10 cellular contexts compared by ENCODE assay signal in genomic region chr22:19874307-19875060, GRCh38. TPM values are rescaled to one million over a fixed set of nuclear protein-coding genes. Genes with fewer than 3 reads are reported as not detected.
DNase-seq lines count a peak whose midpoint lies in the region; ATAC-seq, FAIRE-seq and TF ChIP-seq lines count a peak whose summit lies in the region.
"Had no signal": no experiment of that assay in that cellular context is flagged by ENCODE, and none has a peak within 500 bp of the region (broad histone marks: within the 10 kb centered on the region; RNA-seq: fewer than 3 reads in every experiment).

No MANE protein-coding gene starts in this region.

- peak overlapping the region; percentile 56 for H3K27ac Mint-ChIP-seq in activated T-helper 17 cell treated with anti-CD3 and anti-CD28 coated beads, Interleukin-2, amount 50 U/mL, for 72 hours

- H3K9me3 Mint-ChIP-seq in activated T-helper 17 cell treated with anti-CD3 and anti-CD28 coated beads, Interleukin-2, amount 50 U/mL, for 72 hours: no peaks in the 10 kb centered on the region

- intact Hi-C loops in kidney (cut with DNase I): no loop called here

- H3K4me1 ChIP-seq in kidney (ENCODE audit: control insufficient read depth in 1 of 2, insufficient read depth in 1 of 2, low read depth in 1 of 2, low read length in 2 of 2): no peaks in the 10 kb centered on the region

- peak; percentile 26 for DNase-seq in stimulated activated CD4-positive, alpha-beta T cell treated with anti-CD3 and anti-CD28 coated beads, Interleukin-1b, Interleukin-23, amount 100 ng/mL, for 48 hours
- no peak for DNase-seq in stimulated activated CD4-positive, alpha-beta T cell treated with anti-CD3 and anti-CD28 coated beads, Interleukin-2, amount 100 ng/mL, for 48 hours
- DNase-seq in kidney (peak; percentile 72), urothelium cell line (ENCODE audit: low spot score) (no peak)
- DNase-seq: effector CD8-positive, alpha-beta T cell had no signal

- H3K9ac ChIP-seq in kidney (ENCODE audit: low read length in 2 of 2): no peak overlapping the region

- no peaks in the 10 kb centered on the region for H3K36me3 Mint-ChIP-seq in activated T-helper 17 cell treated with anti-CD3 and anti-CD28 coated beads, Interleukin-2, amount 50 U/mL, for 72 hours (ENCODE audit: low read depth)

- ATAC-seq in activated T-helper 17 cell treated with anti-CD3 and anti-CD28 coated beads, Interleukin-2, amount 50 U/mL, for 72 hours (replicated peaks): peak; percentile 85
- ATAC-seq in GM21360 (IDR thresholded peaks at IDR 0.05; ENCODE audit: unreplicated experiment): no peak
- no peak for ATAC-seq in HG03139 (IDR thresholded peaks at IDR 0.05; ENCODE audit: unreplicated experiment)
- no peak for ATAC-seq in GM21619 (IDR thresholded peaks at IDR 0.05; ENCODE audit: unreplicated experiment)

- no peak overlapping the region for H3K4me3 ChIP-seq in kidney (ENCODE audit: low read length in 2 of 2)

- no peak overlapping the region for H3K27ac ChIP-seq in kidney (ENCODE audit: low read depth in 2 of 2, low read length in 2 of 2)

- no peaks in the 10 kb centered on the region for H3K27me3 Mint-ChIP-seq in activated T-helper 17 cell treated with anti-CD3 and anti-CD28 coated beads, Interleukin-2, amount 50 U/mL, for 72 hours

- FAIRE-seq in kidney (lab: Jason Lieb, UNC) (no peak), urothelium cell line (lab: Jason Lieb, UNC) (peak; percentile 92)
- FAIRE-seq: G401.6 had no signal

- peak overlapping the region; percentile 51 for H3K4me3 Mint-ChIP-seq in activated T-helper 17 cell treated with anti-CD3 and anti-CD28 coated beads, Interleukin-2, amount 50 U/mL, for 72 hours

- H3K9me3 ChIP-seq in kidney (ENCODE audit: control insufficient read depth in 1 of 2, low read length in 2 of 2): no peaks in the 10 kb centered on the region

- no peak for TF ChIP-seq CTCF in kidney (IDR thresholded peaks at IDR 0.05; ENCODE audit: borderline replicate concordance, extremely low read depth, insufficient read depth)

- no peaks in the 10 kb centered on the region for H3K4me1 Mint-ChIP-seq in activated T-helper 17 cell treated with anti-CD3 and anti-CD28 coated beads, Interleukin-2, amount 50 U/mL, for 72 hours

- no peaks in the 10 kb centered on the region for H3K36me3 ChIP-seq in kidney (ENCODE audit: control insufficient read depth in 1 of 2, insufficient read depth in 2 of 2, low read length in 2 of 2)

RNA-seq across cellular contexts. Expression of gene GNB1L, which starts 19.8 kb away (rescaled TPM):
- 10 to 100 TPM; 10.8 to 14.4 TPM for total RNA-seq in activated T-helper 17 cell treated with anti-CD3 and anti-CD28 coated beads, Interleukin-2, amount 50 U/mL, for 72 hours
- 4.4 TPM for total RNA-seq in kidney
- polyA plus RNA-seq in kidney (ENCODE audit: insufficient read depth, low read depth, low replicate concordance): 4.0 TPM

RNA-seq across cellular contexts. Expression of gene RTL10, which starts 19.8 kb away (rescaled TPM):
- total RNA-seq in activated T-helper 17 cell treated with anti-CD3 and anti-CD28 coated beads, Interleukin-2, amount 50 U/mL, for 72 hours: 10 to 100 TPM; 13.0 to 16.4 TPM
- 16.7 TPM for total RNA-seq in kidney
- polyA plus RNA-seq in kidney (ENCODE audit: insufficient read depth, low read depth, low replicate concordance): 8.8 TPM

Comparison
In these comparisons a context has a peak if more than half of its experiments do, and no peak if none do; other contexts are left out.
1. DNase-seq: peak in stimulated activated CD4-positive, alpha-beta T cell treated with anti-CD3 and anti-CD28 coated beads, Interleukin-1b, Interleukin-23, amount 100 ng/mL, for 48 hours (single experiment) and kidney (single experiment); none in stimulated activated CD4-positive, alpha-beta T cell treated with anti-CD3 and anti-CD28 coated beads, Interleukin-2, amount 100 ng/mL, for 48 hours (0 of 2) and urothelium cell line (single experiment).